Comparison of ENCODE assay signal across 9 cellular contexts in the genomic region with DNA sequence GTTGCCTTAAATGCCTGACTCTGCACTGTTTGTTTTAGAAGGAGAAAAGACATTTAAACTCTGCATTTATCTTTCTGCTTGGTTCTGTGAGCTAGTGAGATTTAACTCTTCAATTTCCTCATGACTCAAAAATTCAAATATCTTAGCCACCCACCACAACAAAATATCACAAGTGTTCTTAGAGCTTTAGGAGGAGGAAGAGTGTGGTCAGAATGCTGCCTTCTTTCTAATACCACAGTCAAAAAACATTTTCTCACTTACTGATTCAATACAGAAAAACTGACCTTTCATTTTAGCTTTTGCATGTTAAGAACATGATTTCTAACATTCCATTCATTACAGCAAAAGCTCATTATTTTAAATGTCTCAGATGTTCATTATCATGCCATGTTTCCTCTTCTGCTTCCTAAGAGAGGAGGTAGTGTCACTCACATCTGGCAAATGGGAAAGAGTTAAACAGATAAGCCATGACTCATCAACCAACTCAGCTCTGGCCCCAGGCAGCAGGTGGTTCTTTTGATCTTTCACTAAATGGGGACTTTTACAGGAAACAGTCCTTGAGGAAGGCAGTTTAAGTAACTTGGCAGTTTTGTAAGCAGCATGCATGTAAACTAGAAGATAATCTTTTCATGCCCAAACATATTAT. TPM values are rescaled to one million over a fixed set of nuclear protein-coding genes. Genes with fewer than 3 reads are reported as not detected.
DNase-seq lines count a peak whose midpoint lies in the region; ATAC-seq and TF ChIP-seq lines count a peak whose summit lies in the region.
"Had no signal": no experiment of that assay in that cellular context is flagged by ENCODE, and none has a peak within 500 bp of the region (broad histone marks: within the 10 kb centered on the region; RNA-seq: fewer than 3 reads in every experiment).

No MANE protein-coding gene starts in this region.

- intact Hi-C loops in mammary epithelial cell (cut with micrococcal nuclease): loop anchor here (1.0 to 5.0 kb wide), 3 partner anchors 210 to 897 kb away; no protein-coding TSS in a partner anchor
- intact Hi-C loops in tibial artery (cut with DNase I; ENCODE audit: low total_unique reads): loop anchor here (5.0 to 10.0 kb wide), 3 partner anchors 255 to 755 kb away; no protein-coding TSS in a partner anchor

- H4K20me1 ChIP-seq in Loucy (ENCODE audit: insufficient read depth, low read length, poor library complexity, severe bottlenecking): no peaks in the 10 kb centered on the region
- no peaks in the 10 kb centered on the region for H4K20me1 ChIP-seq in mammary epithelial cell (ENCODE audit: insufficient read depth, low read length)

- POLR2A ChIA-PET in HEK293 (lab: Yijun Ruan, JAX): interaction anchor here (1.3 kb wide), 1 partner anchor 123 kb away, joined by 3 read pairs; no protein-coding TSS in a partner anchor

- no TSS peak for BruUV-seq in mammary epithelial cell (replicated peaks; lab: Mats Ljungman, UMichigan)

- H3K4me3 Mint-ChIP-seq in stimulated activated naive CD8-positive, alpha-beta T cell treated with anti-CD3 and anti-CD28 coated beads, Interleukin-15, Interleukin-2, amounts not matched to agents 100 ng/mL and 50 ng/mL, for 24 hours: peak overlapping the region; percentile 1

- ATAC-seq in activated naive CD4-positive, alpha-beta T cell treated with anti-CD3 and anti-CD28 coated beads, Interleukin-2, amount 50 U/mL, for 72 hours: peak; percentile 92 to 93

- H3K36me3 Mint-ChIP-seq in activated naive CD4-positive, alpha-beta T cell treated with anti-CD3 and anti-CD28 coated beads, Interleukin-2, amount 50 U/mL, for 72 hours: peaks cover 9 to 14% of the 10 kb centered on the region in 2 donors
- no peaks in the 10 kb centered on the region for H3K36me3 Mint-ChIP-seq in stimulated activated naive CD8-positive, alpha-beta T cell treated with anti-CD3 and anti-CD28 coated beads, Interleukin-15, Interleukin-2, amounts not matched to agents 100 ng/mL and 50 ng/mL, for 24 hours (ENCODE audit: low read depth)

- H3K4me2 ChIP-seq in Loucy (ENCODE audit: low read depth, low read length, poor library complexity, severe bottlenecking): peak overlapping the region; percentile 65
- H3K4me2 ChIP-seq in mammary epithelial cell (ENCODE audit: insufficient read depth, low read depth, low read length): peak overlapping the region; percentile 15

- H3K27ac ChIP-seq in HEK293 (ENCODE audit: extremely low read depth, low read depth, low read length) (no peak overlapping the region), mammary epithelial cell (ENCODE audit: insufficient read depth, low read depth, low read length) (no peak overlapping the region), tibial artery (no peak overlapping the region)

- no peak overlapping the region for H2AFZ ChIP-seq in Loucy (ENCODE audit: low read length)
- no peak overlapping the region for H2AFZ ChIP-seq in mammary epithelial cell (ENCODE audit: low read depth, low read length)

- H3K9me3 ChIP-seq in HEK293 (ENCODE audit: control insufficient read depth, insufficient read depth, low read depth, low read length) (no peaks in the 10 kb centered on the region), Loucy (ENCODE audit: insufficient read depth, low read depth, low read length) (peaks cover 13% of the 10 kb centered on the region; the same call in 1 of the 2 replicates), mammary epithelial cell (replicated peaks; ENCODE audit: insufficient read depth, low read length) (no peaks in the 10 kb centered on the region), tibial artery (peaks cover 0 to 16% (median 5%) of the 10 kb centered on the region in 3 donors)

- H3K4me1 ChIP-seq in HEK293 (ENCODE audit: control insufficient read depth, insufficient read depth, low read length) (peaks cover 5% of the 10 kb centered on the region), Loucy (ENCODE audit: insufficient read depth, low read length, poor library complexity, severe bottlenecking) (peaks cover 28% of the 10 kb centered on the region), mammary epithelial cell (ENCODE audit: insufficient read depth, low read length) (peaks cover 10% of the 10 kb centered on the region), tibial artery (peaks cover 0 to 21% (median 4%) of the 10 kb centered on the region in 4 donors)

- peaks cover 8% of the 10 kb centered on the region; the same call in 1 of the 2 replicates for H3F3A ChIP-seq in Loucy (ENCODE audit: low read depth)

- H3K27me3 ChIP-seq in Loucy (ENCODE audit: insufficient read depth, low read length, poor library complexity, severe bottlenecking) (no peaks in the 10 kb centered on the region), mammary epithelial cell (ENCODE audit: insufficient read depth, low read length) (no peaks in the 10 kb centered on the region), tibial artery (no peaks in the 10 kb centered on the region)

- no peaks in the 10 kb centered on the region for H3K36me3 ChIP-seq in HEK293 (ENCODE audit: control insufficient read depth in 2 of 2, insufficient read depth in 1 of 2, low read length in 2 of 2)
- no peaks in the 10 kb centered on the region for H3K36me3 ChIP-seq in Loucy (ENCODE audit: insufficient read depth, low read length)
- no peaks in the 10 kb centered on the region for H3K36me3 ChIP-seq in mammary epithelial cell (ENCODE audit: insufficient read depth, low read length)
- no peaks in the 10 kb centered on the region for H3K36me3 ChIP-seq in tibial artery

- CTCF ChIA-PET in HEK293 (lab: Yijun Ruan, JAX): interaction anchor here (0.5 to 2.3 kb wide), 6 partner anchors 107 to 838 kb away, joined by 3 to 15 read pairs (median 6); no protein-coding TSS in a partner anchor
- CTCF ChIA-PET in mammary epithelial cell (lab: Charles Lee; ENCODE audit: low non-redundant PET): no interaction called here

- dilution Hi-C loops in mammary epithelial cell (cut with HindIII; ENCODE audit: low sequenced_read_pairs): no loop called here

- peaks cover 19% of the 10 kb centered on the region for H3K4me1 Mint-ChIP-seq in stimulated activated naive CD8-positive, alpha-beta T cell treated with anti-CD3 and anti-CD28 coated beads, Interleukin-15, Interleukin-2, amounts not matched to agents 100 ng/mL and 50 ng/mL, for 24 hours (ENCODE audit: low read depth)

- no peak overlapping the region for H3K4me3 ChIP-seq in HEK293 (ENCODE audit: low read depth, low read length)
- H3K4me3 ChIP-seq in Loucy (ENCODE audit: low read length, poor library complexity, severe bottlenecking): peak overlapping the region; percentile 56
- H3K4me3 ChIP-seq in mammary epithelial cell (replicated peaks in 1 of 3; ENCODE audit: insufficient read depth in 1 of 3, low read depth in 2 of 3, low read length in 3 of 3): no peak overlapping the region
- no peak overlapping the region for H3K4me3 ChIP-seq in tibial artery

- H3K79me2 ChIP-seq in Loucy (ENCODE audit: insufficient read depth, low read length) (no peaks in the 10 kb centered on the region), mammary epithelial cell (ENCODE audit: insufficient read depth, low read length) (no peaks in the 10 kb centered on the region)

- DNase-seq in activated naive CD4-positive, alpha-beta T cell treated with anti-CD3 and anti-CD28 coated beads, Interleukin-2, amount 50 U/mL, for 72 hours (ENCODE audit: low spot score in 2 of 2): no peak
- no peak for DNase-seq in activated naive CD4-positive, alpha-beta T cell (lab: John Stamatoyannopoulos, UW)
- DNase-seq in mammary epithelial cell (peak; percentile 82), tibial artery (no peak)
- no peak for DNase-seq in stimulated activated CD4-positive, alpha-beta T cell treated with anti-CD3 and anti-CD28 coated beads, Interleukin-2, amount 100 ng/mL, for 48 hours

- H3K9ac ChIP-seq in Loucy (ENCODE audit: low read depth, low read length, poor library complexity, severe bottlenecking): peak overlapping the region; percentile 56
- no peak overlapping the region for H3K9ac ChIP-seq in mammary epithelial cell (ENCODE audit: insufficient read depth, low read length)

- TF ChIP-seq CTCF in HEK293 (tag by site-specific recombination; IDR thresholded peaks at IDR 0.05) (no peak), Loucy (conservative IDR thresholded peaks at IDR 0.05; ENCODE audit: low read length) (no peak), mammary epithelial cell (conservative IDR thresholded peaks at IDR 0.05 in 1 of 2, IDR thresholded peaks at IDR 0.05 in 1 of 2; ENCODE audit: extremely low read depth in 1 of 2, insufficient read depth in 1 of 2, low read depth in 1 of 2, low read length in 2 of 2) (no peak), tibial artery (IDR thresholded peaks at IDR 0.05) (no peak)

- H3K9me2 ChIP-seq in Loucy (replicated peaks; ENCODE audit: low read depth, low read length): no peaks in the 10 kb centered on the region

- in situ Hi-C loops in mammary epithelial cell (cut with MboI; ENCODE audit: low sequenced_read_pairs in 2 of 2): loop anchor here (5.0 to 25.0 kb wide), 7 partner anchors 115 to 747 kb away; no protein-coding TSS in a partner anchor

- H3K9me3 Mint-ChIP-seq in activated naive CD4-positive, alpha-beta T cell treated with anti-CD3 and anti-CD28 coated beads, Interleukin-2, amount 50 U/mL, for 72 hours: peaks cover 11 to 17% of the 10 kb centered on the region in 2 donors
- peaks cover 8% of the 10 kb centered on the region for H3K9me3 Mint-ChIP-seq in stimulated activated naive CD8-positive, alpha-beta T cell treated with anti-CD3 and anti-CD28 coated beads, Interleukin-15, Interleukin-2, amounts not matched to agents 100 ng/mL and 50 ng/mL, for 24 hours

- peak overlapping the region in 1 of 2 donors; percentile 36 for H3K27ac Mint-ChIP-seq in activated naive CD4-positive, alpha-beta T cell treated with anti-CD3 and anti-CD28 coated beads, Interleukin-2, amount 50 U/mL, for 72 hours
- H3K27ac Mint-ChIP-seq in stimulated activated naive CD8-positive, alpha-beta T cell treated with anti-CD3 and anti-CD28 coated beads, Interleukin-15, Interleukin-2, amounts not matched to agents 100 ng/mL and 50 ng/mL, for 24 hours: peak overlapping the region; percentile 39

- no peaks in the 10 kb centered on the region for H3K27me3 Mint-ChIP-seq in stimulated activated naive CD8-positive, alpha-beta T cell treated with anti-CD3 and anti-CD28 coated beads, Interleukin-15, Interleukin-2, amounts not matched to agents 100 ng/mL and 50 ng/mL, for 24 hours

RNA-seq across cellular contexts. Expression of gene RNU6-8, which starts 56.4 kb away (rescaled TPM):
- not detected for total RNA-seq in activated naive CD4-positive, alpha-beta T cell treated with anti-CD3 and anti-CD28 coated beads, Interleukin-2, amount 50 U/mL, for 72 hours
- total RNA-seq in mammary epithelial cell: not detected
- not detected for polyA plus RNA-seq in mammary epithelial cell
- not detected for polyA minus RNA-seq in mammary epithelial cell
- polyA plus RNA-seq: adipose tissue had no signal

RNA-seq across cellular contexts. Expression of gene RNU6-7, which starts 57.6 kb away (rescaled TPM):
- total RNA-seq in activated naive CD4-positive, alpha-beta T cell treated with anti-CD3 and anti-CD28 coated beads, Interleukin-2, amount 50 U/mL, for 72 hours: not detected
- total RNA-seq in mammary epithelial cell: not detected
- not detected for polyA plus RNA-seq in mammary epithelial cell
- polyA minus RNA-seq in mammary epithelial cell: not detected
- polyA plus RNA-seq: adipose tissue had no signal
